ENCODE assay signal across 15 cellular contexts in genomic region chr6:104943781-104944180, GRCh38. TPM values are rescaled to one million over a fixed set of nuclear protein-coding genes. Genes with fewer than 3 reads are reported as not detected.
A peak's percentile ranks its signal among the peaks of the same experiment; 100 is the strongest.
DNase-seq lines count a peak whose midpoint lies in the region; ATAC-seq, FAIRE-seq and TF ChIP-seq lines count a peak whose summit lies in the region.
"Had no signal": no experiment of that assay in that cellular context is flagged by ENCODE, and none has a peak within 500 bp of the region (broad histone marks: within the 10 kb centered on the region; RNA-seq: fewer than 3 reads in every experiment).

No MANE protein-coding gene starts in this region.

- DNase-seq in DMS53 (lab: John Stamatoyannopoulos, UW) (peak; percentile 2), DMS53 treated with DMSO at 0.1 percent for 48 hours (lab: John Stamatoyannopoulos, UW; ENCODE audit: unreplicated experiment) (no peak), NAMALWA (ENCODE audit: low spot score) (peak; percentile 32), K562 (ENCODE audit: extremely low read depth in 1 of 4, low spot score in 3 of 4) (peak; percentile 19 to 69 (median 32)), NCI-H1092 treated with DMSO at 0.1 percent for 48 hours (lab: John Stamatoyannopoulos, UW) (no peak)
- DNase-seq in CD4-positive, alpha-beta memory T cell: no peak
- DNase-seq: 8988T, cerebellar nuclear complex, gastrocnemius medialis, lower lobe of right lung, NCI-H187, posterior cingulate gyrus had no signal

- H3K36me3 Mint-ChIP-seq in CD4-positive, alpha-beta memory T cell: no peaks in the 10 kb centered on the region

- no TSS peak for BruUV-seq in K562 (replicated peaks; lab: Mats Ljungman, UMichigan)

- 11% methylated on average over 3 of the region's 3 CpGs for WGBS in K562 (ENCODE audit: insufficient coverage, low coverage, missing lambda C conversion rate)
- 73% methylated on average over 3 of the region's 3 CpGs for WGBS in liver

- POLR2A ChIA-PET in K562 (lab: Yijun Ruan, JAX): no interaction called here
- POLR2A ChIA-PET in CD4-positive, alpha-beta memory T cell (lab: Charles Lee; ENCODE audit: partially characterized antibody): no interaction called here

- H4K20me1 ChIP-seq in K562 (replicated peaks; ENCODE audit: control insufficient read depth, insufficient read depth, low read length): no peaks in the 10 kb centered on the region

- H3K4me3 Mint-ChIP-seq in CD4-positive, alpha-beta memory T cell: no peak overlapping the region

- in situ Hi-C loops in K562 (cut with MboI): loop anchor here (5.0 kb wide), 1 partner anchor 134 kb away; no protein-coding TSS in a partner anchor

- H3K9me3 ChIP-seq in K562 (replicated peaks; ENCODE audit: control insufficient read depth, insufficient read depth, low read depth, low read length): peaks cover 3% of the 10 kb centered on the region; the same call in 1 of the 2 replicates
- H3K9me3 ChIP-seq in liver (ENCODE audit: control insufficient read depth in 4 of 4, low read length in 3 of 4): peaks cover 0 to 7% (median 3%) of the 10 kb centered on the region in 4 donors
- H3K9me3 ChIP-seq in CD4-positive, alpha-beta memory T cell (ENCODE audit: control insufficient read depth in 1 of 2, low read length in 2 of 2): no peaks in the 10 kb centered on the region
- H3K9me3 ChIP-seq: gastrocnemius medialis, lower lobe of right lung, suprapubic skin had no signal

- FAIRE-seq in K562 (lab: Jason Lieb, UNC): peak; percentile 61

- H3K27me3 Mint-ChIP-seq in CD4-positive, alpha-beta memory T cell: peaks cover 19 to 23% of the 10 kb centered on the region in 2 donors

- no peak overlapping the region for H3K4me2 ChIP-seq in K562 (ENCODE audit: insufficient read depth, low read length)

- H3K27ac Mint-ChIP-seq in CD4-positive, alpha-beta memory T cell: no peak overlapping the region

- no peaks in the 10 kb centered on the region for H3K79me2 ChIP-seq in K562 (ENCODE audit: control insufficient read depth, insufficient read depth, low read length)

- CTCF ChIA-PET in K562 (lab: Yijun Ruan, JAX; ENCODE audit: low intra/inter-chr PET ratio): interaction anchor here (3.7 kb wide), 1 partner anchor 133 kb away, joined by 43 read pairs; no protein-coding TSS in a partner anchor
- CTCF ChIA-PET in CD4-positive, alpha-beta memory T cell (lab: Charles Lee; ENCODE audit: partially characterized antibody): no interaction called here

- H3K9ac ChIP-seq in K562 (ENCODE audit: insufficient read depth in 1 of 2, low read depth in 2 of 2, low read length in 2 of 2): no peak overlapping the region
- no peak overlapping the region for H3K9ac ChIP-seq in liver (ENCODE audit: low read depth in 1 of 2, low read length in 2 of 2)

- H3K9me1 ChIP-seq in K562 (ENCODE audit: control insufficient read depth, insufficient read depth, low read length): no peaks in the 10 kb centered on the region

- H3K4me3 ChIP-seq in K562 (no peak overlapping the region), liver (ENCODE audit: low read depth in 1 of 3, low read length in 3 of 3) (no peak overlapping the region)
- H3K4me3 ChIP-seq in CD4-positive, alpha-beta memory T cell (ENCODE audit: low read length in 2 of 2): no peak overlapping the region
- H3K4me3 ChIP-seq: gastrocnemius medialis, lower lobe of right lung, suprapubic skin had no signal

- H3K27me3 ChIP-seq in K562 (ENCODE audit: control insufficient read depth in 2 of 2, insufficient read depth in 2 of 2, low read length in 2 of 2) (no peaks in the 10 kb centered on the region), liver (ENCODE audit: control insufficient read depth in 4 of 4, insufficient read depth in 4 of 4, low read length in 3 of 4) (peaks cover 0 to 15% (median 6%) of the 10 kb centered on the region in 4 donors)
- peaks cover 8% of the 10 kb centered on the region for H3K27me3 ChIP-seq in CD4-positive, alpha-beta memory T cell (ENCODE audit: insufficient read depth, low read length)

- intact Hi-C loops in K562 (cut with micrococcal nuclease): loop anchor here (5.0 kb wide), 1 partner anchor 54 kb away; no protein-coding TSS in a partner anchor
- intact Hi-C loops in CD4-positive, alpha-beta memory T cell (cut with micrococcal nuclease): no loop called here

- ATAC-seq in K562: peak; percentile 76
- no peak for ATAC-seq in GM18873 (IDR thresholded peaks at IDR 0.05; ENCODE audit: low FRiP score, unreplicated experiment)
- ATAC-seq: gastrocnemius medialis, lower lobe of right lung had no signal

- no peak overlapping the region for H2AFZ ChIP-seq in K562 (ENCODE audit: low read depth, low read length)

- H3K27ac ChIP-seq in K562 (ENCODE audit: extremely low read depth, low read depth, low read length): no peak overlapping the region
- no peak overlapping the region for H3K27ac ChIP-seq in liver (ENCODE audit: low read depth in 1 of 2, low read length in 2 of 2)
- H3K27ac ChIP-seq in CD4-positive, alpha-beta memory T cell (ENCODE audit: low read depth, low read length): no peak overlapping the region
- H3K27ac ChIP-seq: gastrocnemius medialis, lower lobe of right lung, suprapubic skin had no signal

- no peak for TF ChIP-seq EP300 in K562 (IDR thresholded peaks at IDR 0.05; ENCODE audit: low read length)

- peaks cover 0 to 10% of the 10 kb centered on the region in 2 experiments; a peak in 2 of 5 replicates for H3K4me1 ChIP-seq in K562 (replicated peaks in 1 of 2; ENCODE audit: control insufficient read depth in 2 of 2, insufficient read depth in 2 of 2, low read length in 2 of 2)
- H3K4me1 ChIP-seq in liver (ENCODE audit: control insufficient read depth in 4 of 4, insufficient read depth in 4 of 4, low read length in 3 of 4): peaks cover 6 to 11% (median 8%) of the 10 kb centered on the region in 4 donors
- no peaks in the 10 kb centered on the region for H3K4me1 ChIP-seq in CD4-positive, alpha-beta memory T cell (ENCODE audit: insufficient read depth, low read length)

- peaks cover 0 to 12% (median 3%) of the 10 kb centered on the region in 4 donors for H3K4me1 Mint-ChIP-seq in CD4-positive, alpha-beta memory T cell

- TF ChIP-seq CTCF in K562 (IDR thresholded peaks at IDR 0.05 in 2 of 3, conservative IDR thresholded peaks at IDR 0.05 in 1 of 3; ENCODE audit: insufficient read depth in 2 of 3, low read depth in 1 of 3, low read length in 3 of 3): no peak
- no peak for TF ChIP-seq CTCF in liver (IDR thresholded peaks at IDR 0.05; ENCODE audit: low read depth, low read length, missing input control)

- H3K36me3 ChIP-seq in K562 (ENCODE audit: control insufficient read depth, insufficient read depth, low read length) (no peaks in the 10 kb centered on the region), liver (ENCODE audit: control insufficient read depth in 4 of 4, insufficient read depth in 3 of 4, low read depth in 1 of 4, low read length in 3 of 4) (no peaks in the 10 kb centered on the region)
- H3K36me3 ChIP-seq in CD4-positive, alpha-beta memory T cell (ENCODE audit: insufficient read depth, low read length): no peaks in the 10 kb centered on the region
- H3K36me3 ChIP-seq: gastrocnemius medialis, lower lobe of right lung, suprapubic skin had no signal

- peaks cover 0 to 25% (median 12%) of the 10 kb centered on the region in 8 donors for H3K9me3 Mint-ChIP-seq in CD4-positive, alpha-beta memory T cell

- TF ChIP-seq RAD21 in K562 (CRISPR knock-in tag; conservative IDR thresholded peaks at IDR 0.05 in 1 of 2, IDR thresholded peaks at IDR 0.05 in 1 of 2): no peak
- no peak for TF ChIP-seq RAD21 in liver (IDR thresholded peaks at IDR 0.05)

- TF ChIP-seq POLR2A in K562 (conservative IDR thresholded peaks at IDR 0.05): no peak

TF ChIP-seq in K562, 482 proteins besides CTCF, POLR2A, EP300 and RAD21 (continues in another document):
- TF ChIP-seq CBX3 (IDR thresholded peaks at IDR 0.05; ENCODE audit: borderline replicate concordance in 1 of 2, low read length in 2 of 2) (0 out of 3 replicates have a peak, but pooled peaks of 1 of the 2 experiments have one; percentile 49), GABPB1 (CRISPR knock-in tag; IDR thresholded peaks at IDR 0.05) (no peak)

RNA-seq across cellular contexts. Expression of gene LIN28B, which starts 13.1 kb away (rescaled TPM):
- total RNA-seq in K562 (2011; cell fraction: chromatin; rRNA removed; ENCODE audit: low replicate concordance): 5.2 and 15.0 TPM in 2 replicates
- 3.5 and 6.6 TPM in 2 replicates for total RNA-seq in K562 (2011; cell fraction: nucleolus; rRNA removed)
- total RNA-seq in K562 (2011; cell fraction: nucleoplasm; rRNA removed): 10.7 and 20.8 TPM in 2 replicates
- 42.1 and 42.8 TPM in 2 replicates for total RNA-seq in K562 (2014; rRNA removed)
- 77.3 and 85.4 TPM in 2 replicates for total RNA-seq in K562 (2014; rRNA removed; fragmentation: Illumina TruSeq; extraction: Trizol)
- total RNA-seq in K562 (2015; rRNA removed; fragmentation: Illumina TruSeq; extraction: Trizol): 70.4 and 77.0 TPM in 2 replicates
- total RNA-seq in K562 (2021): 50.5 and 52.7 TPM in 2 replicates
- 25.5 and 36.3 TPM in 2 replicates for polyA plus RNA-seq in K562 (2011; rRNA removed)
- 7.4 and 15.1 TPM in 2 replicates for polyA plus RNA-seq in K562 (2011; cell fraction: cytosol; rRNA removed)
- 7.3 and 10.4 TPM in 2 replicates for polyA plus RNA-seq in K562 (2011; cell fraction: nucleus; rRNA removed)
- polyA plus RNA-seq in K562 (2012): 25.1 and 34.8 TPM in 2 replicates
- polyA plus RNA-seq in K562 (2014; fragmentation: Illumina TruSeq; extraction: Trizol): 45.0 and 56.4 TPM in 2 replicates
- polyA plus RNA-seq in K562 (2014; fragmentation: Nextera tagmentation; extraction: Ambion mirVana): 10 to 100 TPM; 20.9 to 29.9 TPM
- 25.8 and 27.6 TPM in 2 replicates for polyA plus RNA-seq in K562 (2014; rRNA removed)
- 51.8 and 54.2 TPM in 2 replicates for polyA minus RNA-seq in K562 (2011; rRNA and poly(A)+ RNA removed)
- 20.6 and 29.0 TPM in 2 replicates for polyA minus RNA-seq in K562 (2011; cell fraction: cytosol; rRNA and poly(A)+ RNA removed)
- 6.1 and 12.8 TPM in 2 replicates for polyA minus RNA-seq in K562 (2011; cell fraction: nucleus; rRNA and poly(A)+ RNA removed)
- 1 to 10 TPM in 1 of 2 donors, not detected in 1; 2.8 TPM for total RNA-seq in liver
- polyA plus RNA-seq in liver: not detected
- total RNA-seq in CD4-positive, alpha-beta memory T cell: not detected
- polyA plus RNA-seq in CD4-positive, alpha-beta memory T cell: not detected
- total RNA-seq: gastrocnemius medialis, lower lobe of right lung, suprapubic skin had no signal

Comparison
In these comparisons a context has a peak if more than half of its experiments do, and no peak if none do; other contexts are left out.
1. DNase-seq: peak in DMS53 (single experiment), NAMALWA (single experiment) and K562 (4 of 4); none in DMS53 treated with DMSO at 0.1 percent for 48 hours (single experiment), NCI-H1092 treated with DMSO at 0.1 percent for 48 hours (single experiment) and CD4-positive, alpha-beta memory T cell (0 of 5).